ENCODE assay signal across 8 cellular contexts in the genomic region with DNA sequence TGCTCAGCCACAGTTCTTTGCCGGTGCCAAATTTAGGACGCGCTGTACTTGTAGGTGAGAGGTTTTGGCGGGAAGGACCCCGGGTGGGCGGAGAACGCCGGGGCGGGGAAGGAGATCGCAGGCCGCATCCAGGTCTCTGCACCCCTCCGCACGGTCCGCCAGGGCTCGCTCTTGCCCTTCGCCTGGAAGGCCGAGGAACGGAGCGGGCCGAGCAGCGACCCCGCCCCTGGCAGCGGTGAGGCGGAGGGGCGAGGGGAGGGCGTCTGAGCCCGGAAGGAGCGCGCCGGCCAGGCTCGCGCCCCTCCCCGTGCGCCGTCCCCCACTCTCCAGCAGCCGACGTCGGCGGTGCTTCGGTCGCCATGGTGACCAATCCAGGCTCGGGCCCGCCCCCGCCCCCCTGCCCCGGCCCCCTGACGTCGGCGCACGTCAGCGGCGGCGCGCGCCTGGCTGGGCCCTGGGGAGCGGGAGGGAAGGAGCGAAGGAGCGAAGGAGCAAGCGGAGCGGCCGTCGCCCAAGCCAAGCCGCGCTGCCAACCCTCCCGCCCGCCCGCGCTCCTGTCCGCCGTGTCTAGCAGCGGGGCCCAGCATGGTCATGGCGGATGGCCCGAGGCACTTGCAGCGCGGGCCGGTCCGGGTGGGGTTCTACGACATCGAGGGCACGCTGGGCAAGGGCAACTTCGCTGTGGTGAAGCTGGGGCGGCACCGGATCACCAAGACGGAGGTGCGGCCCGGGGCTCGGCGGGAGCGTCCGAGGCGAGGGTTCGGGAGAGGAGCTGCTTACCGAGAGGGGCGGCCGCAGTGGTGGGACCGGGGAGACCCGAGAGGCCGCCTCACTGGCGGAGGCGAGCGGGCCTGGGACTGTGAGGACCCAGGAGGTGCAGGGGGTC. TPM values are rescaled to one million over a fixed set of nuclear protein-coding genes. Genes with fewer than 3 reads are reported as not detected.
DNase-seq lines count a peak whose midpoint lies in the region; ATAC-seq, FAIRE-seq and TF ChIP-seq lines count a peak whose summit lies in the region.

A gene (plus strand): TSS at position 471 of the 886 bp plus-strand sequence. CDS start 115 bp downstream, at position 586.

- H3K27me3 ChIP-seq in left ventricle myocardium inferior (ENCODE audit: low read depth) (no peaks in the 10 kb centered on the region), prostate gland (replicated peaks; ENCODE audit: insufficient read depth) (no peaks in the 10 kb centered on the region)

- H3K9me3 ChIP-seq in left ventricle myocardium inferior (replicated peaks): no peaks in the 10 kb centered on the region
- H3K9me3 ChIP-seq in prostate gland: no peaks in the 10 kb centered on the region

- CTCF ChIA-PET in T-cell (lab: Charles Lee): interaction anchor here in 1 of 2 donors (0.9 kb wide), 1 partner anchor 8 kb away, joined by 4 read pairs; no protein-coding TSS in a partner anchor

- peak; percentile 99 for FAIRE-seq in GM12892 (lab: Jason Lieb, UNC)

- peak; percentile 94 for TF ChIP-seq CTCF in left ventricle myocardium inferior (IDR thresholded peaks at IDR 0.05; ENCODE audit: borderline replicate concordance)
- peak; percentile 86 to 99 (median 95) for TF ChIP-seq CTCF in prostate gland (IDR thresholded peaks at IDR 0.05)

- H3K4me1 ChIP-seq in left ventricle myocardium inferior: peaks cover 65% of the 10 kb centered on the region
- H3K4me1 ChIP-seq in prostate gland (replicated peaks): no peaks in the 10 kb centered on the region

- POLR2A ChIA-PET in T-cell (lab: Charles Lee): no interaction called here

- peak within 1 kb of the TSS; percentile 84 for H3K4me3 ChIP-seq in left ventricle myocardium inferior
- peak within 1 kb of the TSS; percentile 79 to 90 for H3K4me3 ChIP-seq in prostate gland

- peaks cover 26 to 35% (median 30%) of the 10 kb centered on the region in 3 donors for H3K4me1 Mint-ChIP-seq in T-cell

- H3K36me3 Mint-ChIP-seq in T-cell: no peaks in the 10 kb centered on the region

- peak within 1 kb of the TSS; percentile 95 for H3K27ac ChIP-seq in left ventricle myocardium inferior (replicated peaks)
- H3K27ac ChIP-seq in prostate gland: peak within 1 kb of the TSS; percentile 96 to 97

- ATAC-seq in HG02840 (IDR thresholded peaks at IDR 0.05; ENCODE audit: low FRiP score, unreplicated experiment): peak; percentile 79
- ATAC-seq in T-cell (replicated peaks in 1 of 4): peak; percentile 84 to 88 (median 86)

- H3K36me3 ChIP-seq in left ventricle myocardium inferior (no peaks in the 10 kb centered on the region), prostate gland (no peaks in the 10 kb centered on the region)

- TF ChIP-seq POLR2A in GM12892 (IDR thresholded peaks at IDR 0.05; ENCODE audit: low read depth, low read length): no peak
- TF ChIP-seq POLR2A in prostate gland (IDR thresholded peaks at IDR 0.05): peak; percentile 53

- DNase-seq in GM12892 (ENCODE audit: insufficient read length) (peak; percentile 79), NCI-H1417 treated with DMSO at 0.1 percent for 48 hours (lab: John Stamatoyannopoulos, UW) (peak; percentile 89), T-cell (peak; percentile 70 to 91 (median 80)), amniotic stem cell (lab: John Stamatoyannopoulos, UW) (peak; percentile 88), left ventricle myocardium inferior (peak; percentile 93), prostate gland (ENCODE audit: low spot score) (peak; percentile 94), ureter (ENCODE audit: low spot score) (peak; percentile 94)

- peak within 1 kb of the TSS; percentile 85 to 100 (median 91) for H3K4me3 Mint-ChIP-seq in T-cell

- H3K27ac Mint-ChIP-seq in T-cell: peak within 1 kb of the TSS; percentile 71 to 82

- H3K9me3 Mint-ChIP-seq in T-cell: no peaks in the 10 kb centered on the region

- intact Hi-C loops in left ventricle myocardium inferior (cut with micrococcal nuclease): loop anchor here (5.0 kb wide), 1 partner anchor 175 kb away; no protein-coding TSS in a partner anchor
- intact Hi-C loops in prostate gland (cut with DNase I): loop anchor here (1.0 to 5.0 kb wide), 4 partner anchors 125 to 239 kb away; a partner anchor contains a TSS

- under 1% methylated on average over 65 of the region's 100 CpGs for WGBS in prostate gland

- H3K27me3 Mint-ChIP-seq in T-cell: no peaks in the 10 kb centered on the region

RNA-seq across cellular contexts. Expression of the gene that starts here (rescaled TPM):
- 4.9 TPM for polyA plus RNA-seq in GM12892 (2012; ENCODE audit: missing spikeins)
- total RNA-seq in T-cell (10 to 100 TPM in 1 of 5 donors, 1 to 10 TPM in 4; 6.0 to 11.4 (median 9.1) TPM), left ventricle myocardium inferior (16.3 TPM), prostate gland (10 to 100 TPM; 13.0 to 18.7 TPM), ureter (20.7 TPM)

Comparison
In these comparisons a context has a peak if more than half of its experiments do, and no peak if none do; other contexts are left out.
1. Peak in every context shown above with its lines: DNase-seq, ATAC-seq, H3K4me3 ChIP-seq and H3K27ac ChIP-seq.